In genomic region chr1:1080122-1080753, GRCh38 we compare ENCODE assay signal across 8 cellular contexts. TPM values are rescaled to one million over a fixed set of nuclear protein-coding genes. Genes with fewer than 3 reads are reported as not detected.
A peak's percentile ranks its signal among the peaks of the same experiment; 100 is the strongest.
DNase-seq lines count a peak whose midpoint lies in the region; ATAC-seq, FAIRE-seq and TF ChIP-seq lines count a peak whose summit lies in the region.

No MANE protein-coding gene starts in this region.

- no peaks in the 10 kb centered on the region for H3K27me3 ChIP-seq in A673 (replicated peaks; ENCODE audit: insufficient read depth, low read depth, low read length, poor library complexity)

- intact Hi-C loops in A673 (cut with micrococcal nuclease; ENCODE audit: unreplicated experiment) (no loop called here), MCF 10A (cut with micrococcal nuclease) (no loop called here)

- no peaks in the 10 kb centered on the region for H3K27me3 Mint-ChIP-seq in MCF 10A (ENCODE audit: insufficient read depth, unreplicated experiment)
- H3K27me3 Mint-ChIP-seq in stimulated activated naive B cell treated with anti-CD40 and anti-IgM and Interleukin-4, amounts not matched to agents 10 μg/mL and 1 μg/mL and 100 μg/mL, for 72 hours: peaks cover 2 to 9% of the 10 kb centered on the region in 2 donors

- TF ChIP-seq POLR2A in GM12892 (IDR thresholded peaks at IDR 0.05; ENCODE audit: low read depth, low read length): no peak

- peak; percentile 76 for DNase-seq in A673 (ENCODE audit: low spot score)
- peak; percentile 71 for DNase-seq in GM12892 (ENCODE audit: insufficient read length)
- DNase-seq in NCI-H345 (lab: John Stamatoyannopoulos, UW): peak; percentile 54
- DNase-seq in MCF 10A (ENCODE audit: unreplicated experiment): peak; percentile 76
- DNase-seq in iPS-NIHi7 (ENCODE audit: extremely low spot score): peak; percentile 91
- DNase-seq in stimulated activated naive B cell treated with anti-CD40 and anti-IgM and Interleukin-4, amounts not matched to agents 10 μg/mL and 1 μg/mL and 100 μg/mL, for 72 hours: no peak
- no peak for DNase-seq in NCI-H2081 (lab: John Stamatoyannopoulos, UW)

- H3K4me1 Mint-ChIP-seq in MCF 10A (ENCODE audit: insufficient read depth, unreplicated experiment): no peaks in the 10 kb centered on the region
- peaks cover 6 to 12% of the 10 kb centered on the region in 2 donors for H3K4me1 Mint-ChIP-seq in stimulated activated naive B cell treated with anti-CD40 and anti-IgM and Interleukin-4, amounts not matched to agents 10 μg/mL and 1 μg/mL and 100 μg/mL, for 72 hours

- BruUV-seq in A673 (replicated peaks; lab: Mats Ljungman, UMichigan) (no TSS peak), MCF 10A (replicated peaks; lab: Mats Ljungman, UMichigan) (no TSS peak)

- no peak for FAIRE-seq in GM12892 (lab: Jason Lieb, UNC)

- H3K4me3 ChIP-seq in A673 (ENCODE audit: low read depth, low read length, poor library complexity, severe bottlenecking): peak overlapping the region; percentile 35

- H3K4me3 Mint-ChIP-seq in MCF 10A (ENCODE audit: unreplicated experiment): peak overlapping the region; percentile 69
- peak overlapping the region; percentile 32 to 64 for H3K4me3 Mint-ChIP-seq in stimulated activated naive B cell treated with anti-CD40 and anti-IgM and Interleukin-4, amounts not matched to agents 10 μg/mL and 1 μg/mL and 100 μg/mL, for 72 hours

- H3K9me3 ChIP-seq in A673 (ENCODE audit: low read depth, low read length, poor library complexity, severe bottlenecking): no peaks in the 10 kb centered on the region

- POLR2A ChIA-PET in A673 (lab: Charles Lee; ENCODE audit: low non-redundant PET) (no interaction called here), MCF 10A (lab: Yijun Ruan, JAX) (interaction anchor here (0.5 to 1.3 kb wide), 5 partner anchors 12 to 37 kb away, joined by 3 to 6 read pairs (median 4); partner anchors contain the start of gene C1orf159)

- H3K27ac ChIP-seq in A673 (ENCODE audit: low read depth, low read length, poor library complexity, severe bottlenecking): peak overlapping the region; percentile 50

- no peaks in the 10 kb centered on the region for H3K36me3 ChIP-seq in A673 (ENCODE audit: insufficient read depth, low read length, poor library complexity, severe bottlenecking)

- peaks cover 15% of the 10 kb centered on the region for H3K4me1 ChIP-seq in A673 (ENCODE audit: insufficient read depth, low read length, poor library complexity, severe bottlenecking)

- H3K27ac Mint-ChIP-seq in MCF 10A (ENCODE audit: low read depth, unreplicated experiment): peak overlapping the region; percentile 76
- H3K27ac Mint-ChIP-seq in stimulated activated naive B cell treated with anti-CD40 and anti-IgM and Interleukin-4, amounts not matched to agents 10 μg/mL and 1 μg/mL and 100 μg/mL, for 72 hours: no peak overlapping the region

- CTCF ChIA-PET in A673 (lab: Charles Lee) (interaction anchor here (0.7 kb wide), 1 partner anchor 65 kb away, joined by 4 read pairs; no protein-coding TSS in a partner anchor), MCF 10A (lab: Yijun Ruan, JAX) (interaction anchor here (0.6 to 1.2 kb wide), 2 partner anchors 95 to 320 kb away, joined by 4 to 6 read pairs; no protein-coding TSS in a partner anchor)

- peaks cover 11% of the 10 kb centered on the region for H3K36me3 Mint-ChIP-seq in MCF 10A (ENCODE audit: insufficient read depth, unreplicated experiment)
- peaks cover 7 to 9% of the 10 kb centered on the region in 2 donors for H3K36me3 Mint-ChIP-seq in stimulated activated naive B cell treated with anti-CD40 and anti-IgM and Interleukin-4, amounts not matched to agents 10 μg/mL and 1 μg/mL and 100 μg/mL, for 72 hours

- no peaks in the 10 kb centered on the region for H3K9me3 Mint-ChIP-seq in MCF 10A (ENCODE audit: unreplicated experiment)
- H3K9me3 Mint-ChIP-seq in stimulated activated naive B cell treated with anti-CD40 and anti-IgM and Interleukin-4, amounts not matched to agents 10 μg/mL and 1 μg/mL and 100 μg/mL, for 72 hours: no peaks in the 10 kb centered on the region

- ATAC-seq in stimulated activated naive B cell treated with anti-CD40 and anti-IgM and Interleukin-4, amounts not matched to agents 10 μg/mL and 1 μg/mL and 100 μg/mL, for 72 hours (replicated peaks): peak; percentile 64 to 80
- ATAC-seq in HG02884 (IDR thresholded peaks at IDR 0.05; ENCODE audit: unreplicated experiment): no peak

- TF ChIP-seq CTCF in A673 (conservative IDR thresholded peaks at IDR 0.05; ENCODE audit: low read depth, low read length) (no peak), MCF 10A (IDR thresholded peaks at IDR 0.05; ENCODE audit: unreplicated experiment) (no peak)

RNA-seq across cellular contexts. Expression of gene RNF223, which starts 6.1 kb away (rescaled TPM):
- not detected in 2 replicates for total RNA-seq in A673 (2021)
- polyA plus RNA-seq in GM12892 (2012; ENCODE audit: missing spikeins): 0.21 TPM
- 0.30 and 0.37 TPM in 2 replicates for total RNA-seq in MCF 10A (2022)

RNA-seq across cellular contexts. Expression of gene C1orf159, which starts 35.7 kb away (rescaled TPM):
- total RNA-seq in A673 (2021) (26.8 and 28.4 TPM in 2 replicates), MCF 10A (2022) (15.7 and 18.6 TPM in 2 replicates)
- 2.9 TPM for polyA plus RNA-seq in GM12892 (2012; ENCODE audit: missing spikeins)

Comparison
In these comparisons a context has a peak if more than half of its experiments do, and no peak if none do; other contexts are left out.
1. DNase-seq: peak in A673 (single experiment), GM12892 (single experiment), NCI-H345 (single experiment), MCF 10A (single experiment) and iPS-NIHi7 (single experiment); none in stimulated activated naive B cell treated with anti-CD40 and anti-IgM and Interleukin-4, amounts not matched to agents 10 μg/mL and 1 μg/mL and 100 μg/mL, for 72 hours (single experiment) and NCI-H2081 (0 of 2).